Comparison of ENCODE assay signal across 8 cellular contexts in the genomic region with DNA sequence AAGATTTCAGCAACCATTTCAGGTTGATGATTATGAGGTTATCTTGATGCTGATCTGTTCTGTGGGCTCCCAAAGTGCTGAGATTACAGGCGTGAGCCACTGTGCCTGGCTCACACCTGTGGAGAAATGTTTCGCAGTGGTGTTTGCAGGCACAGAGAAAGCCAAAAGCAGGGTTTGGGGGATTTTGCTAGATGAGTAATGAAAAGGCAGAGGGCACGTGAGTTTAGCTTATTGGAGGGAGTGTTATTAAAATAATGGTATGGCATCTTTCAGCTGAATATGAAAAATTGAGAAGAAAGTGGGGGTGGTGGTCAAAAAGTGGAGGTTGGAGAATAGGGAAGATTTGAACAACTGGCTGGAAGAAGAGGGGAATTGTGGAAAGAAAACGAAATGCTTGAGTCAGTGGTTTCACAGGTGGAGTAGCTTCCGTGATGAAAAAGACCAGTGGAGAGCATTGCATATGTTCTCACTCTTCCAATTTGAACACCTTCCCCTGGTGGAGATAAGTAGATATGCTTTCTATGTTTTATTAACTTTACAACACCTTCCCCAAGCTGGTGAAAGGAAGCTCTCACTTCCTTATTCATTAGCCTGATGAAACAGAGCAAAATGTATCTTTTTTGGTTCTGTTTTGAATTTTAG. TPM values are rescaled to one million over a fixed set of nuclear protein-coding genes. Genes with fewer than 3 reads are reported as not detected.
DNase-seq lines count a peak whose midpoint lies in the region; ATAC-seq and TF ChIP-seq lines count a peak whose summit lies in the region.

No MANE protein-coding gene starts in this region.

- H3K36me3 Mint-ChIP-seq in Calu3 (ENCODE audit: insufficient read depth, unreplicated experiment) = peaks cover 30% of the 10 kb centered on the region

- no peak overlapping the region for H3K4me3 ChIP-seq in DND-41 (ENCODE audit: low read depth in 1 of 2, low read length in 2 of 2)

- H3K36me3 ChIP-seq in DND-41 (ENCODE audit: insufficient read depth, low read length) = no peaks in the 10 kb centered on the region

- H3K9ac ChIP-seq in DND-41 (ENCODE audit: low read depth, low read length) = no peak overlapping the region

- no peaks in the 10 kb centered on the region for H3K27me3 ChIP-seq in DND-41 (ENCODE audit: insufficient read depth, low read length, poor library complexity)

- BruUV-seq in Calu3 (replicated peaks; lab: Mats Ljungman, UMichigan) = no TSS peak

- ATAC-seq in DND-41 (ENCODE audit: insufficient read depth, low read depth) (no peak), GM19452 (IDR thresholded peaks at IDR 0.05; ENCODE audit: unreplicated experiment) (peak; percentile 38), HG03558 (IDR thresholded peaks at IDR 0.05; ENCODE audit: extremely low read depth, unreplicated experiment) (peak; percentile 32)

- intact Hi-C loops in Calu3 (cut with micrococcal nuclease; ENCODE audit: unreplicated experiment) = no loop called here

- DNase-seq in DND-41 (no peak), Calu3 (no peak), cerebellar cortex (ENCODE audit: low spot score) (no peak), DMS153 (lab: John Stamatoyannopoulos, UW) (no peak), NCI-H2107 (lab: John Stamatoyannopoulos, UW) (no peak)
- DNase-seq in activated T-helper 9 cell treated with anti-CD3 and anti-CD28 coated beads, Interleukin-2, amount 50 U/mL, for 16 hours (ENCODE audit: low read depth) = peak; percentile 13

- H3K79me2 ChIP-seq in DND-41 (ENCODE audit: insufficient read depth, low read length) = no peaks in the 10 kb centered on the region

- H2AFZ ChIP-seq in DND-41 (ENCODE audit: low read depth, low read length) = peak overlapping the region; percentile 85; the same call in 1 of the 2 replicates

- H3K9me3 Mint-ChIP-seq in Calu3 (ENCODE audit: low read depth, unreplicated experiment) = no peaks in the 10 kb centered on the region

- H3K4me1 ChIP-seq in DND-41 (ENCODE audit: insufficient read depth, low read length) = peaks cover 29% of the 10 kb centered on the region

- CTCF ChIA-PET in Calu3 (lab: Charles Lee) = interaction anchor here (0.6 kb wide), 1 partner anchor 802 kb away, joined by 4 read pairs; no protein-coding TSS in a partner anchor

- peaks cover 30% of the 10 kb centered on the region for H3K4me1 Mint-ChIP-seq in Calu3 (ENCODE audit: low read depth, unreplicated experiment)

- H3K4me3 Mint-ChIP-seq in Calu3 (ENCODE audit: low read depth, unreplicated experiment) = no peak overlapping the region

- H3K9me3 ChIP-seq in DND-41 (ENCODE audit: insufficient read depth, low read length, severe bottlenecking) = no peaks in the 10 kb centered on the region

- no peak overlapping the region for H3K27ac ChIP-seq in DND-41 (ENCODE audit: low read length)

- no peak overlapping the region for H3K27ac Mint-ChIP-seq in Calu3 (ENCODE audit: unreplicated experiment)

- peak overlapping the region; percentile 86; the same call in 1 of the 2 replicates for H3K4me2 ChIP-seq in DND-41 (ENCODE audit: insufficient read depth, low read length)

- no peaks in the 10 kb centered on the region for H3K27me3 Mint-ChIP-seq in Calu3 (ENCODE audit: unreplicated experiment)

- TF ChIP-seq CTCF in DND-41 (IDR thresholded peaks at IDR 0.05; ENCODE audit: borderline replicate concordance, extremely low read depth, low read length, poor library complexity, severe bottlenecking) (peak; percentile 21), Calu3 (IDR thresholded peaks at IDR 0.05; ENCODE audit: unreplicated experiment) (no peak)

- no peaks in the 10 kb centered on the region for H4K20me1 ChIP-seq in DND-41 (ENCODE audit: insufficient read depth, low read length)

RNA-seq across cellular contexts. Expression of a gene that starts 1.1 kb away (rescaled TPM):
- 8.3 and 9.5 TPM in 2 replicates for total RNA-seq in Calu3 (2022)

RNA-seq across cellular contexts. Expression of a gene that starts 27.2 kb away (rescaled TPM):
- total RNA-seq in Calu3 (2022) = 7.0 and 7.1 TPM in 2 replicates
